ENCODE assay signal across 1 cellular context in genomic region chr16:70679653-70680494, GRCh38.
TF ChIP-seq lines count a peak whose summit lies in the region.

No MANE protein-coding gene starts in this region.

TF ChIP-seq in GM23338, 12 proteins besides CTCF, POLR2A, EP300 and RAD21 (continued from another document):
- no peak for TF ChIP-seq ZNF462 (CRISPR knock-in tag; IDR thresholded peaks at IDR 0.05)
- no peak for TF ChIP-seq NANOG (IDR thresholded peaks at IDR 0.05; ENCODE audit: borderline replicate concordance)
- TF ChIP-seq EZH2phosphoT487 (IDR thresholded peaks at IDR 0.05; ENCODE audit: unreplicated experiment), result no peak
TF ChIP-seq in GM23338: peak in this region for 0.
